In the genomic region with DNA sequence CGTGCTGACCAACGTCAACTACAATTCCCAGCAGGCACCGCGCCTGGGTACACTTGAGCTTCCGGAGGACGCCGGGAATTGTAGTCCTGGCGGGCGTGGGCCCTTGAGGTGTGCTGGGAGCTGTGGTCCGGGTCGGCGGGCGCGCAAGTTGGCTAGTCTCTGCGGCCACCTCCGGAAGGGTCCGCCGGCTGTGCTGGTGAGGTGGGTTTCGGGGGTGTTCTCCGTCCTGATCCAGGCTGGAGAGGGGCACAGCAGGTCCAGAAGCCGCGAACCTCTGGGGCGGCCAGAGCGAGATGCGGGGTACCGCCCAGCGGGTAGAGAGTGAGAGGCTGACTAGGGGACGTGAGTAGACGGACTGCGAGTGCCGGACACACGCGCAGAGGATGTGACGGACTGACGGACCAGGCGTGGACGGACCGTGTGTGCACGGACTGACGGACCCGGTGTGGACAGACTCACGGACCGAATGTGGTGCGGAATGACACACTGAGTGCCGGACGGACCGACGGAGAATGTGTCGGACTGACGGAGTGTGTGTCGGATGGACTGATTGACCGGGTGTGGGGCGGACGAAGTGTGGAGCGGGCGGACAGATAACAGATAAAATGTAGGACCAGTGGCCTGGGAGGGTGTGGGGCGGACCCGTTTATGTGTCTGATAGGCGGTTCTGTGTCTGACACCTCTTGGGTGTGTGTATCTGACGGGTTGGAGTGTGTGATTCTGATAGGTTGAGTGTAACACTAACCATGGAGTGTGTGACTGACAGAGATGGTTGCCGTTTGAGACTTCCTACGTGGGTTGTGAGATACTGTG, we compare ENCODE assay signal across 8 cellular contexts. TPM values are rescaled to one million over a fixed set of nuclear protein-coding genes. Genes with fewer than 3 reads are reported as not detected.
DNase-seq lines count a peak whose midpoint lies in the region; ATAC-seq and TF ChIP-seq lines count a peak whose summit lies in the region.

ZSCAN22 (plus strand) TSS at position 81 of the 813 bp plus-strand sequence. CDS start 7,809 bp downstream, outside the sequence.

- TF ChIP-seq CTCF in GM23338 (conservative IDR thresholded peaks at IDR 0.05; ENCODE audit: low read depth in 2 of 2), result 0 out of 4 replicates have a peak, but pooled peaks of 1 of the 2 experiments have one; percentile 4
- TF ChIP-seq CTCF in fibroblast of the aortic adventitia (IDR thresholded peaks at IDR 0.05; ENCODE audit: insufficient read depth, low read length), result no peak

- peaks cover 3% of the 10 kb centered on the region; the same call in 1 of the 2 replicates for H4K20me1 ChIP-seq in GM23338 (replicated peaks; ENCODE audit: insufficient read depth)

- no peak within 1 kb of the TSS for H3K4me3 Mint-ChIP-seq in GM23338
- H3K4me3 Mint-ChIP-seq in natural killer cell treated with Interleukin-12 subunit alpha and Interleukin-12 subunit beta and Interleukin-15 and Interleukin-18, amount 100 ng/mL, for 72 hours, result no peak within 1 kb of the TSS

- peaks cover 10% of the 10 kb centered on the region; the same call in 1 of the 2 replicates for H3K4me1 ChIP-seq in GM23338 (ENCODE audit: insufficient read depth)

- H3K4me3 ChIP-seq in GM23338, result peak within 1 kb of the TSS; percentile 94
- peak within 1 kb of the TSS; percentile 78 for H3K4me3 ChIP-seq in fibroblast of the aortic adventitia (ENCODE audit: low read depth, low read length)

- no peaks in the 10 kb centered on the region for H3K36me3 ChIP-seq in GM23338 (ENCODE audit: insufficient read depth)

- H3K79me2 ChIP-seq in GM23338 (replicated peaks; ENCODE audit: insufficient read depth), result peaks cover 12% of the 10 kb centered on the region

- ATAC-seq in GM23338, result peak; percentile 97
- ATAC-seq in natural killer cell treated with Interleukin-12 subunit alpha and Interleukin-12 subunit beta and Interleukin-15 and Interleukin-18, amount 100 ng/mL, for 72 hours, result peak; percentile 95 to 96

- H3K9me2 ChIP-seq in GM23338 (ENCODE audit: insufficient read depth), result no peaks in the 10 kb centered on the region

- peaks cover 2% of the 10 kb centered on the region; the same call in 1 of the 3 replicates for H3K4me1 Mint-ChIP-seq in GM23338
- H3K4me1 Mint-ChIP-seq in natural killer cell treated with Interleukin-12 subunit alpha and Interleukin-12 subunit beta and Interleukin-15 and Interleukin-18, amount 100 ng/mL, for 72 hours (ENCODE audit: low read depth in 2 of 2), result peaks cover 4 to 5% of the 10 kb centered on the region in 2 donors

- no peaks in the 10 kb centered on the region for H3K27me3 ChIP-seq in GM23338 (ENCODE audit: insufficient read depth)

- H3K36me3 Mint-ChIP-seq in GM23338 (ENCODE audit: low read depth), result no peaks in the 10 kb centered on the region
- H3K36me3 Mint-ChIP-seq in natural killer cell treated with Interleukin-12 subunit alpha and Interleukin-12 subunit beta and Interleukin-15 and Interleukin-18, amount 100 ng/mL, for 72 hours, result peaks cover 4% of the 10 kb centered on the region

- no peak within 1 kb of the TSS for H3K27ac ChIP-seq in GM23338 (ENCODE audit: low read depth)

- H3K27me3 Mint-ChIP-seq in GM23338 (ENCODE audit: insufficient read depth, low read depth, poor library complexity), result no peaks in the 10 kb centered on the region
- no peaks in the 10 kb centered on the region for H3K27me3 Mint-ChIP-seq in natural killer cell treated with Interleukin-12 subunit alpha and Interleukin-12 subunit beta and Interleukin-15 and Interleukin-18, amount 100 ng/mL, for 72 hours

- no peak within 1 kb of the TSS for H3K27ac Mint-ChIP-seq in GM23338
- no peak within 1 kb of the TSS for H3K27ac Mint-ChIP-seq in natural killer cell treated with Interleukin-12 subunit alpha and Interleukin-12 subunit beta and Interleukin-15 and Interleukin-18, amount 100 ng/mL, for 72 hours

- DNase-seq in EL, result peak; percentile 96
- peak; percentile 99 for DNase-seq in GM23338 (ENCODE audit: low spot score)
- peak; percentile 92 to 93 for DNase-seq in Kasumi-1 (lab: John Stamatoyannopoulos, UW)
- DNase-seq in RKO (ENCODE audit: low spot score), result peak; percentile 97
- peak; percentile 73 to 74 for DNase-seq in activated T-helper 1 cell treated with anti-CD3 and anti-CD28 coated beads, Interleukin-2, amount 50 U/mL, for 16 hours (ENCODE audit: low read depth in 1 of 2, low spot score in 1 of 2)
- peak; percentile 96 for DNase-seq in fibroblast of the aortic adventitia (ENCODE audit: low read depth)
- peak; percentile 94 for DNase-seq in natural killer cell treated with Interleukin-12 subunit alpha and Interleukin-12 subunit beta and Interleukin-15 and Interleukin-18, amount 100 ng/mL, for 72 hours (ENCODE audit: low spot score)
- peak; percentile 45 to 83 (median 77) for DNase-seq in stimulated activated naive CD4-positive, alpha-beta T cell (lab: John Stamatoyannopoulos, UW)

- no peaks in the 10 kb centered on the region; the same call in 2 of the 3 replicates for H3K9me3 Mint-ChIP-seq in GM23338
- no peaks in the 10 kb centered on the region for H3K9me3 Mint-ChIP-seq in natural killer cell treated with Interleukin-12 subunit alpha and Interleukin-12 subunit beta and Interleukin-15 and Interleukin-18, amount 100 ng/mL, for 72 hours

- H3K4me2 ChIP-seq in GM23338, result peak within 1 kb of the TSS; percentile 93

- H3F3A ChIP-seq in GM23338 (replicated peaks; ENCODE audit: low read depth), result 0 out of 2 replicates have a peak, but pooled peaks cover 9% of the 10 kb centered on the region

- H2AFZ ChIP-seq in GM23338, result peak within 1 kb of the TSS; percentile 99

TF ChIP-seq in GM23338, 12 proteins besides CTCF, POLR2A, EP300 and RAD21:
- TF ChIP-seq ZNF331 (CRISPR knock-in tag; IDR thresholded peaks at IDR 0.05; ENCODE audit: low read depth) (no peak), ZNF114 (CRISPR knock-in tag; IDR thresholded peaks at IDR 0.05) (0 out of 2 replicates have a peak, but pooled peaks have one; percentile 39), ETS1 (IDR thresholded peaks at IDR 0.05) (peak; percentile 99), STAT1 (IDR thresholded peaks at IDR 0.05; ENCODE audit: unreplicated experiment) (no peak), CREB1 (CRISPR knock-in tag; IDR thresholded peaks at IDR 0.05; ENCODE audit: low read depth) (peak; percentile 94), POLR2AphosphoS5 (IDR thresholded peaks at IDR 0.05; ENCODE audit: low read depth) (peak; percentile 85)

RNA-seq across cellular contexts. Expression of gene ZSCAN22, which starts in this region (rescaled TPM):
- 2.7 and 2.9 TPM in 2 replicates for total RNA-seq in GM23338 (2014; rRNA removed; shearing (Covaris generic))
- 0.86 and 0.99 TPM in 2 replicates for polyA plus RNA-seq in GM23338 (2016; fragmentation: Nextera tagmentation; extraction: Ambion mirVana)
- 2.9 and 4.1 TPM in 2 replicates for total RNA-seq in fibroblast of the aortic adventitia (ENCODE audit: low replicate concordance)
- total RNA-seq in natural killer cell treated with Interleukin-12 subunit alpha and Interleukin-12 subunit beta and Interleukin-15 and Interleukin-18, amount 100 ng/mL, for 72 hours, result 1 to 10 TPM; 5.9 to 6.1 TPM
